8 cellular contexts compared by ENCODE assay signal in genomic region chr10:48289652-48290238, GRCh38. TPM values are rescaled to one million over a fixed set of nuclear protein-coding genes. Genes with fewer than 3 reads are reported as not detected.
DNase-seq lines count a peak whose midpoint lies in the region; ATAC-seq and TF ChIP-seq lines count a peak whose summit lies in the region.

No MANE protein-coding gene starts in this region.

- DNase-seq in CD14-positive monocyte (ENCODE audit: low spot score) (no peak), T-helper 17 cell (peak; percentile 13 to 21 (median 18)), mammary epithelial cell (peak; percentile 26), kidney epithelial cell (ENCODE audit: low read depth) (no peak), mesenteric fat pad (ENCODE audit: low spot score) (no peak)
- peak in 2 of 3 donors; percentile 15 to 32 for DNase-seq in stimulated activated CD4-positive, alpha-beta T cell treated with anti-CD3 and anti-CD28 coated beads, TNF-alpha, amount 100 ng/mL, for 48 hours (ENCODE audit: low read depth in 3 of 3)

- H3K4me3 ChIP-seq in mammary epithelial cell (replicated peaks in 1 of 3; ENCODE audit: insufficient read depth in 1 of 3, low read depth in 2 of 3, low read length in 3 of 3) (no peak overlapping the region), kidney epithelial cell (ENCODE audit: low read depth, low read length) (no peak overlapping the region)

- H3K27me3 Mint-ChIP-seq in CD14-positive monocyte (ENCODE audit: low read depth in 3 of 3): peaks cover 0 to 3% (median 2%) of the 10 kb centered on the region in 3 donors
- H3K27me3 Mint-ChIP-seq in T-helper 17 cell: peaks cover 38% of the 10 kb centered on the region

- no peak overlapping the region for H3K4me3 Mint-ChIP-seq in CD14-positive monocyte
- no peak overlapping the region for H3K4me3 Mint-ChIP-seq in T-helper 17 cell

- H3K27ac Mint-ChIP-seq in CD14-positive monocyte (no peak overlapping the region), T-helper 17 cell (no peak overlapping the region)

- H3K4me2 ChIP-seq in mammary epithelial cell (ENCODE audit: insufficient read depth, low read depth, low read length): no peak overlapping the region

- no TSS peak for BruUV-seq in mammary epithelial cell (replicated peaks; lab: Mats Ljungman, UMichigan)

- ATAC-seq in GM18909 (IDR thresholded peaks at IDR 0.05; ENCODE audit: poor library complexity, unreplicated experiment) (peak; percentile 58), T-helper 17 cell (peak; percentile 78)

- in situ Hi-C loops in mammary epithelial cell (cut with MboI; ENCODE audit: low sequenced_read_pairs in 2 of 2): loop anchor here in 1 of 2 donors (10.0 kb wide), 1 partner anchor 75 kb away; no protein-coding TSS in a partner anchor

- no peak overlapping the region for H3K27ac ChIP-seq in mammary epithelial cell (ENCODE audit: insufficient read depth, low read depth, low read length)

- no peak overlapping the region for H3K9ac ChIP-seq in mammary epithelial cell (ENCODE audit: insufficient read depth, low read length)

- no peaks in the 10 kb centered on the region for H3K9me3 ChIP-seq in T-helper 17 cell (ENCODE audit: control insufficient read depth, low read length, poor library complexity, severe bottlenecking)
- H3K9me3 ChIP-seq in mammary epithelial cell (replicated peaks; ENCODE audit: insufficient read depth, low read length): no peaks in the 10 kb centered on the region

- H3K36me3 ChIP-seq in mammary epithelial cell (ENCODE audit: insufficient read depth, low read length) (no peaks in the 10 kb centered on the region), kidney epithelial cell (ENCODE audit: control insufficient read depth, insufficient read depth, low read length) (no peaks in the 10 kb centered on the region)

- H3K27me3 ChIP-seq in mammary epithelial cell (ENCODE audit: insufficient read depth, low read length) (no peaks in the 10 kb centered on the region), kidney epithelial cell (ENCODE audit: control insufficient read depth, insufficient read depth, low read length) (peaks cover 5% of the 10 kb centered on the region)

- 37% methylated on average over 7 of the region's 8 CpGs for WGBS in mammary epithelial cell (ENCODE audit: low coverage, missing lambda C conversion rate)

- no peaks in the 10 kb centered on the region for H4K20me1 ChIP-seq in mammary epithelial cell (ENCODE audit: insufficient read depth, low read length)

- CTCF ChIA-PET in mammary epithelial cell (lab: Charles Lee; ENCODE audit: low non-redundant PET): no interaction called here

- peaks cover 0 to 8% (median 2%) of the 10 kb centered on the region in 7 donors for H3K9me3 Mint-ChIP-seq in CD14-positive monocyte

- H3K79me2 ChIP-seq in mammary epithelial cell (ENCODE audit: insufficient read depth, low read length): no peaks in the 10 kb centered on the region

- intact Hi-C loops in CD14-positive monocyte (cut with micrococcal nuclease): no loop called here
- intact Hi-C loops in mammary epithelial cell (cut with micrococcal nuclease): loop anchor here (1.0 to 2.0 kb wide), 2 partner anchors 35 to 73 kb away; no protein-coding TSS in a partner anchor

- dilution Hi-C loops in mammary epithelial cell (cut with HindIII; ENCODE audit: low sequenced_read_pairs): loop anchor here (5.0 kb wide), 1 partner anchor 72 kb away; no protein-coding TSS in a partner anchor

- H2AFZ ChIP-seq in mammary epithelial cell (ENCODE audit: low read depth, low read length): no peak overlapping the region

- H3K4me1 ChIP-seq in mammary epithelial cell (ENCODE audit: insufficient read depth, low read length): peaks cover 3% of the 10 kb centered on the region

- H3K36me3 Mint-ChIP-seq in CD14-positive monocyte: no peaks in the 10 kb centered on the region
- peaks cover 5% of the 10 kb centered on the region for H3K36me3 Mint-ChIP-seq in T-helper 17 cell (ENCODE audit: low read depth)

- H3K4me1 Mint-ChIP-seq in CD14-positive monocyte: peaks cover 7% of the 10 kb centered on the region
- H3K4me1 Mint-ChIP-seq in T-helper 17 cell: peaks cover 11% of the 10 kb centered on the region

- TF ChIP-seq CTCF in CD14-positive monocyte (IDR thresholded peaks at IDR 0.05): peak; percentile 85
- TF ChIP-seq CTCF in mammary epithelial cell (conservative IDR thresholded peaks at IDR 0.05 in 1 of 2, IDR thresholded peaks at IDR 0.05 in 1 of 2; ENCODE audit: extremely low read depth in 1 of 2, insufficient read depth in 1 of 2, low read depth in 1 of 2, low read length in 2 of 2): peak; percentile 69 to 87
- peak; percentile 81 for TF ChIP-seq CTCF in kidney epithelial cell (IDR thresholded peaks at IDR 0.05; ENCODE audit: insufficient read depth, low read length, poor library complexity, severe bottlenecking)

- TF ChIP-seq EP300 in Ishikawa (IDR thresholded peaks at IDR 0.05; ENCODE audit: borderline replicate concordance): no peak

- peak; percentile 76 for TF ChIP-seq RAD21 in Ishikawa (IDR thresholded peaks at IDR 0.05; ENCODE audit: low read depth)

TF ChIP-seq in Ishikawa, 13 proteins besides CTCF, POLR2A, EP300 and RAD21:
- TF ChIP-seq FOXM1 (IDR thresholded peaks at IDR 0.05; ENCODE audit: borderline replicate concordance, low read depth): no peak
- TF ChIP-seq TEAD4 (IDR thresholded peaks at IDR 0.05): no peak
- no peak for TF ChIP-seq EGR1 (IDR thresholded peaks at IDR 0.05)
- no peak for TF ChIP-seq NFIC (IDR thresholded peaks at IDR 0.05)
- TF ChIP-seq TAF1 (IDR thresholded peaks at IDR 0.05; ENCODE audit: low read depth): no peak
- TF ChIP-seq REST (IDR thresholded peaks at IDR 0.05; ENCODE audit: low read depth): no peak
- TF ChIP-seq USF1 (IDR thresholded peaks at IDR 0.05): no peak
- TF ChIP-seq YY1 (IDR thresholded peaks at IDR 0.05; ENCODE audit: low read depth): no peak
- no peak for TF ChIP-seq TCF12 (IDR thresholded peaks at IDR 0.05; ENCODE audit: low read depth)
- no peak for TF ChIP-seq CREB1 (IDR thresholded peaks at IDR 0.05; ENCODE audit: low read depth)
- no peak for TF ChIP-seq ZBTB7A (IDR thresholded peaks at IDR 0.05; ENCODE audit: low read depth)
- no peak for TF ChIP-seq CEBPB (IDR thresholded peaks at IDR 0.05)
- TF ChIP-seq MAX (IDR thresholded peaks at IDR 0.05): no peak

RNA-seq across cellular contexts. Expression of gene FRMPD2, which starts 15.2 kb away (rescaled TPM):
- polyA plus RNA-seq in CD14-positive monocyte (not detected), mammary epithelial cell (0.41 TPM)
- total RNA-seq in T-helper 17 cell (under 1 TPM in 1 of 2 donors, not detected in 1; 0.17 TPM), mammary epithelial cell (under 1 TPM; 0.33 to 0.59 TPM), kidney epithelial cell (0.41 and 0.42 TPM in 2 replicates), mesenteric fat pad (not detected)
- 1.2 TPM for polyA minus RNA-seq in mammary epithelial cell

RNA-seq across cellular contexts. Expression of gene MAPK8, which starts 16.7 kb away (rescaled TPM):
- 10 to 100 TPM; 18.4 to 18.5 TPM for polyA plus RNA-seq in CD14-positive monocyte
- 10 to 100 TPM; 34.0 to 35.8 TPM for total RNA-seq in T-helper 17 cell
- 10 to 100 TPM; 38.6 to 50.8 TPM for total RNA-seq in mammary epithelial cell
- 19.2 TPM for polyA plus RNA-seq in mammary epithelial cell
- 38.3 TPM for polyA minus RNA-seq in mammary epithelial cell
- 59.2 and 61.4 TPM in 2 replicates for total RNA-seq in kidney epithelial cell
- total RNA-seq in mesenteric fat pad: 30.3 TPM

Comparison
In these comparisons a context has a peak if more than half of its experiments do, and no peak if none do; other contexts are left out.
1. DNase-seq: peak in T-helper 17 cell (3 of 3), mammary epithelial cell (single experiment) and stimulated activated CD4-positive, alpha-beta T cell treated with anti-CD3 and anti-CD28 coated beads, TNF-alpha, amount 100 ng/mL, for 48 hours (2 of 3); none in CD14-positive monocyte (single experiment), kidney epithelial cell (single experiment) and mesenteric fat pad (single experiment).
2. Peak in every context shown above with its lines, with median percentiles within 50 percentile points of each other: CTCF ChIP-seq.